In genomic region chr20:474581-474980, GRCh38 we compare ENCODE assay signal across 20 cellular contexts. TPM values are rescaled to one million over a fixed set of nuclear protein-coding genes. Genes with fewer than 3 reads are reported as not detected.
DNase-seq lines count a peak whose midpoint lies in the region; ATAC-seq and TF ChIP-seq lines count a peak whose summit lies in the region.
"Had no signal": no experiment of that assay in that cellular context is flagged by ENCODE, and none has a peak within 500 bp of the region (broad histone marks: within the 10 kb centered on the region; RNA-seq: fewer than 3 reads in every experiment).

No MANE protein-coding gene starts in this region.

- H3K27me3 Mint-ChIP-seq in activated naive CD8-positive, alpha-beta T cell treated with anti-CD3 and anti-CD28 coated beads, Interleukin-2, amount 50 U/mL, for 24 hours, result no peaks in the 10 kb centered on the region
- no peaks in the 10 kb centered on the region for H3K27me3 Mint-ChIP-seq in activated naive CD8-positive, alpha-beta T cell treated with anti-CD3 and anti-CD28 coated beads for 36 hours
- no peaks in the 10 kb centered on the region for H3K27me3 Mint-ChIP-seq in activated T-helper 17 cell treated with anti-CD3 and anti-CD28 coated beads, Interleukin-2, amount 50 U/mL, for 72 hours
- H3K27me3 Mint-ChIP-seq: IgD-negative memory B cell had no signal

- H3K4me3 ChIP-seq in fibroblast of the aortic adventitia (ENCODE audit: low read depth, low read length), result no peak overlapping the region

- H3K27ac Mint-ChIP-seq in activated naive CD8-positive, alpha-beta T cell treated with anti-CD3 and anti-CD28 coated beads, Interleukin-2, amount 50 U/mL, for 24 hours, result peak overlapping the region; percentile 15
- no peak overlapping the region for H3K27ac Mint-ChIP-seq in activated naive CD8-positive, alpha-beta T cell treated with anti-CD3 and anti-CD28 coated beads for 36 hours
- peak overlapping the region; percentile 47 for H3K27ac Mint-ChIP-seq in activated T-helper 17 cell treated with anti-CD3 and anti-CD28 coated beads, Interleukin-2, amount 50 U/mL, for 72 hours
- H3K27ac Mint-ChIP-seq: HFFc6, IgD-negative memory B cell had no signal

- H3K4me3 Mint-ChIP-seq in activated naive CD8-positive, alpha-beta T cell treated with anti-CD3 and anti-CD28 coated beads, Interleukin-2, amount 50 U/mL, for 24 hours, result no peak overlapping the region
- H3K4me3 Mint-ChIP-seq in activated naive CD8-positive, alpha-beta T cell treated with anti-CD3 and anti-CD28 coated beads for 36 hours, result no peak overlapping the region
- no peak overlapping the region for H3K4me3 Mint-ChIP-seq in activated T-helper 17 cell treated with anti-CD3 and anti-CD28 coated beads, Interleukin-2, amount 50 U/mL, for 72 hours
- H3K4me3 Mint-ChIP-seq: CD4-positive, CD25-positive, alpha-beta regulatory T cell; CD8-positive, alpha-beta memory T cell; HFFc6; IgD-negative memory B cell had no signal

- no peak for ATAC-seq in activated naive CD8-positive, alpha-beta T cell treated with anti-CD3 and anti-CD28 coated beads, Interleukin-2, amount 50 U/mL, for 24 hours
- ATAC-seq in activated T-helper 17 cell treated with anti-CD3 and anti-CD28 coated beads, Interleukin-2, amount 50 U/mL, for 72 hours (replicated peaks), result no peak
- ATAC-seq: HCT116 had no signal

- H3K9me3 Mint-ChIP-seq in activated naive CD8-positive, alpha-beta T cell treated with anti-CD3 and anti-CD28 coated beads, Interleukin-2, amount 50 U/mL, for 24 hours, result peaks cover 5% of the 10 kb centered on the region
- no peaks in the 10 kb centered on the region for H3K9me3 Mint-ChIP-seq in activated naive CD8-positive, alpha-beta T cell treated with anti-CD3 and anti-CD28 coated beads for 36 hours
- no peaks in the 10 kb centered on the region for H3K9me3 Mint-ChIP-seq in activated T-helper 17 cell treated with anti-CD3 and anti-CD28 coated beads, Interleukin-2, amount 50 U/mL, for 72 hours

- DNase-seq in activated naive CD8-positive, alpha-beta T cell treated with anti-CD3 and anti-CD28 coated beads, Interleukin-2, amount 50 U/mL, for 24 hours, result no peak
- no peak for DNase-seq in activated naive CD8-positive, alpha-beta T cell treated with anti-CD3 and anti-CD28 coated beads for 36 hours
- peak; percentile 26 for DNase-seq in fibroblast of the aortic adventitia (ENCODE audit: low read depth)
- DNase-seq in NCI-H2227 treated with DMSO at 0.1 percent for 48 hours (lab: John Stamatoyannopoulos, UW), result no peak
- no peak for DNase-seq in iPS-NIHi11 (ENCODE audit: low spot score)
- DNase-seq in COLO829 (ENCODE audit: low spot score), result no peak
- DNase-seq: ACHN; BE2C; C1 segment of cervical spinal cord; CD4-positive, CD25-positive, alpha-beta regulatory T cell; CD8-positive, alpha-beta memory T cell; DMS153; DMS79; GDM1; GOT3; H7; HFFc6 had no signal

- peaks cover 6% of the 10 kb centered on the region for H3K36me3 Mint-ChIP-seq in activated naive CD8-positive, alpha-beta T cell treated with anti-CD3 and anti-CD28 coated beads, Interleukin-2, amount 50 U/mL, for 24 hours (ENCODE audit: low read depth)
- peaks cover 16% of the 10 kb centered on the region for H3K36me3 Mint-ChIP-seq in activated naive CD8-positive, alpha-beta T cell treated with anti-CD3 and anti-CD28 coated beads for 36 hours
- peaks cover 33% of the 10 kb centered on the region for H3K36me3 Mint-ChIP-seq in activated T-helper 17 cell treated with anti-CD3 and anti-CD28 coated beads, Interleukin-2, amount 50 U/mL, for 72 hours (ENCODE audit: low read depth)
- H3K36me3 Mint-ChIP-seq: IgD-negative memory B cell had no signal

- no peak for TF ChIP-seq CTCF in fibroblast of the aortic adventitia (IDR thresholded peaks at IDR 0.05; ENCODE audit: insufficient read depth, low read length)

- peaks cover 15% of the 10 kb centered on the region for H3K4me1 Mint-ChIP-seq in activated naive CD8-positive, alpha-beta T cell treated with anti-CD3 and anti-CD28 coated beads, Interleukin-2, amount 50 U/mL, for 24 hours
- peaks cover 2% of the 10 kb centered on the region for H3K4me1 Mint-ChIP-seq in activated naive CD8-positive, alpha-beta T cell treated with anti-CD3 and anti-CD28 coated beads for 36 hours
- peaks cover 4% of the 10 kb centered on the region for H3K4me1 Mint-ChIP-seq in activated T-helper 17 cell treated with anti-CD3 and anti-CD28 coated beads, Interleukin-2, amount 50 U/mL, for 72 hours

RNA-seq across cellular contexts. Expression of gene TBC1D20, which starts 12.2 kb away (rescaled TPM):
- total RNA-seq in activated naive CD8-positive, alpha-beta T cell treated with anti-CD3 and anti-CD28 coated beads for 36 hours, result 10 to 100 TPM; 18.4 to 18.6 TPM
- total RNA-seq in activated T-helper 17 cell treated with anti-CD3 and anti-CD28 coated beads, Interleukin-2, amount 50 U/mL, for 72 hours, result 10 to 100 TPM; 20.5 to 21.9 TPM
- total RNA-seq in fibroblast of the aortic adventitia (ENCODE audit: low replicate concordance), result 27.1 and 34.4 TPM in 2 replicates
